Comparison of ENCODE assay signal across 8 cellular contexts in genomic region chr1:203307690-203308126, GRCh38. TPM values are rescaled to one million over a fixed set of nuclear protein-coding genes. Genes with fewer than 3 reads are reported as not detected.
DNase-seq lines count a peak whose midpoint lies in the region; ATAC-seq and TF ChIP-seq lines count a peak whose summit lies in the region.

No MANE protein-coding gene starts in this region.

- H3K9me2 ChIP-seq in DOHH2 (replicated peaks; ENCODE audit: control insufficient read depth, low read length): no peaks in the 10 kb centered on the region
- no peaks in the 10 kb centered on the region for H3K9me2 ChIP-seq in SU-DHL-6 (replicated peaks; ENCODE audit: insufficient read depth, low read length)

- H3K27ac ChIP-seq in DOHH2 (ENCODE audit: low read depth, low read length) (peak overlapping the region; percentile 99), SU-DHL-6 (ENCODE audit: low read depth, low read length) (peak overlapping the region; percentile 99), esophagus squamous epithelium (peak overlapping the region; percentile 72 to 99 (median 99))

- H3K4me3 ChIP-seq in DOHH2 (ENCODE audit: low read length) (peak overlapping the region; percentile 99), SU-DHL-6 (ENCODE audit: insufficient read depth, low read length, poor library complexity, severe bottlenecking) (peak overlapping the region; percentile 87), esophagus squamous epithelium (peak overlapping the region; percentile 88 to 96 (median 93))

- intact Hi-C loops in esophagus squamous epithelium (cut with DNase I): loop anchor here (5.0 kb wide), 1 partner anchor 35 kb away; no protein-coding TSS in a partner anchor

- no peaks in the 10 kb centered on the region for H3K9me3 ChIP-seq in DOHH2 (ENCODE audit: control insufficient read depth, insufficient read depth, low read length)
- H3K9me3 ChIP-seq in SU-DHL-6 (ENCODE audit: insufficient read depth, low read length): no peaks in the 10 kb centered on the region
- no peaks in the 10 kb centered on the region for H3K9me3 ChIP-seq in esophagus squamous epithelium

- peaks cover 76% of the 10 kb centered on the region for H3F3A ChIP-seq in DOHH2 (ENCODE audit: control insufficient read depth, insufficient read depth)
- peaks cover 91% of the 10 kb centered on the region for H3F3A ChIP-seq in SU-DHL-6 (ENCODE audit: insufficient read depth)

- DNase-seq in esophagus squamous epithelium (lab: John Stamatoyannopoulos, UW) (no peak), progenitor cell of endocrine pancreas (ENCODE audit: low spot score, unreplicated experiment) (no peak), NCI-H69 (lab: John Stamatoyannopoulos, UW) (no peak)

- no peaks in the 10 kb centered on the region for H3K27me3 Mint-ChIP-seq in progenitor cell of endocrine pancreas

- 8 to 13% methylated on average over 2 of the region's 2 CpGs for WGBS in esophagus squamous epithelium, 2 donors

- ATAC-seq in GM21529 (IDR thresholded peaks at IDR 0.05; ENCODE audit: unreplicated experiment): no peak
- ATAC-seq in GM18520 (IDR thresholded peaks at IDR 0.05; ENCODE audit: unreplicated experiment): no peak
- no peak for ATAC-seq in GM21786 (IDR thresholded peaks at IDR 0.05; ENCODE audit: unreplicated experiment)

- peaks cover 25% of the 10 kb centered on the region for H3K36me3 Mint-ChIP-seq in progenitor cell of endocrine pancreas (ENCODE audit: insufficient read depth)

- no peaks in the 10 kb centered on the region for H3K9me3 Mint-ChIP-seq in progenitor cell of endocrine pancreas (ENCODE audit: low read depth)

- no peak for TF ChIP-seq POLR2A in esophagus squamous epithelium (IDR thresholded peaks at IDR 0.05)

- H3K27ac Mint-ChIP-seq in progenitor cell of endocrine pancreas: peak overlapping the region; percentile 40

- H4K20me1 ChIP-seq in DOHH2 (ENCODE audit: control insufficient read depth, insufficient read depth, low read depth, low read length): peaks cover 34% of the 10 kb centered on the region
- H4K20me1 ChIP-seq in SU-DHL-6 (ENCODE audit: low read depth, low read length): peaks cover 2% of the 10 kb centered on the region; the same call in 1 of the 2 replicates

- peak overlapping the region; percentile 97 for H3K9ac ChIP-seq in SU-DHL-6 (ENCODE audit: low read length)

- H3K4me1 ChIP-seq in DOHH2 (ENCODE audit: control insufficient read depth, low read length): peaks cover 62% of the 10 kb centered on the region
- H3K4me1 ChIP-seq in esophagus squamous epithelium: peaks cover 31 to 74% (median 35%) of the 10 kb centered on the region in 3 donors

- H3K4me3 Mint-ChIP-seq in progenitor cell of endocrine pancreas (ENCODE audit: low read depth): peak overlapping the region; percentile 95

- peaks cover 45% of the 10 kb centered on the region for H3K4me1 Mint-ChIP-seq in progenitor cell of endocrine pancreas (ENCODE audit: low read depth)

- peaks cover 80% of the 10 kb centered on the region for H3K79me2 ChIP-seq in DOHH2 (ENCODE audit: control insufficient read depth, low read length)
- peaks cover 61% of the 10 kb centered on the region for H3K79me2 ChIP-seq in SU-DHL-6 (ENCODE audit: insufficient read depth, low read length)

- TF ChIP-seq CTCF in DOHH2 (IDR thresholded peaks at IDR 0.05; ENCODE audit: low read depth, low read length, poor library complexity, severe bottlenecking) (no peak), SU-DHL-6 (IDR thresholded peaks at IDR 0.05; ENCODE audit: insufficient read depth, low read length, poor library complexity, severe bottlenecking) (no peak), esophagus squamous epithelium (IDR thresholded peaks at IDR 0.05) (no peak), progenitor cell of endocrine pancreas (IDR thresholded peaks at IDR 0.05; ENCODE audit: unreplicated experiment) (no peak)

- H3K36me3 ChIP-seq in DOHH2 (ENCODE audit: control insufficient read depth, low read length) (peaks cover 78% of the 10 kb centered on the region), SU-DHL-6 (ENCODE audit: low read length) (peaks cover 41% of the 10 kb centered on the region), esophagus squamous epithelium (peaks cover 5 to 43% (median 11%) of the 10 kb centered on the region in 3 donors)

- H2AFZ ChIP-seq in SU-DHL-6 (ENCODE audit: low read depth, low read length, severe bottlenecking): no peak overlapping the region

- H3K4me2 ChIP-seq in DOHH2 (ENCODE audit: low read length): peak overlapping the region; percentile 98
- peak overlapping the region; percentile 86 for H3K4me2 ChIP-seq in SU-DHL-6 (ENCODE audit: low read depth, low read length, poor library complexity, severe bottlenecking)

- H3K27me3 ChIP-seq in DOHH2 (ENCODE audit: control insufficient read depth, low read length) (no peaks in the 10 kb centered on the region), SU-DHL-6 (ENCODE audit: low read length) (no peaks in the 10 kb centered on the region), esophagus squamous epithelium (no peaks in the 10 kb centered on the region)

RNA-seq across cellular contexts. Expression of gene BTG2, which starts 2.4 kb away (rescaled TPM):
- total RNA-seq in esophagus squamous epithelium (10 to 100 TPM; 29.7 to 46.2 (median 41.3) TPM), progenitor cell of endocrine pancreas (103 and 110 TPM in 2 replicates)

RNA-seq across cellular contexts. Expression of gene FMOD, which starts 43.2 kb away (rescaled TPM):
- total RNA-seq in esophagus squamous epithelium: 10 to 100 TPM in 2 of 4 donors, 1 to 10 TPM in 2; 4.3 to 29.9 (median 9.9) TPM
- total RNA-seq in progenitor cell of endocrine pancreas: 2.5 and 3.1 TPM in 2 replicates
